26 cellular contexts compared by ENCODE assay signal in the genomic region with DNA sequence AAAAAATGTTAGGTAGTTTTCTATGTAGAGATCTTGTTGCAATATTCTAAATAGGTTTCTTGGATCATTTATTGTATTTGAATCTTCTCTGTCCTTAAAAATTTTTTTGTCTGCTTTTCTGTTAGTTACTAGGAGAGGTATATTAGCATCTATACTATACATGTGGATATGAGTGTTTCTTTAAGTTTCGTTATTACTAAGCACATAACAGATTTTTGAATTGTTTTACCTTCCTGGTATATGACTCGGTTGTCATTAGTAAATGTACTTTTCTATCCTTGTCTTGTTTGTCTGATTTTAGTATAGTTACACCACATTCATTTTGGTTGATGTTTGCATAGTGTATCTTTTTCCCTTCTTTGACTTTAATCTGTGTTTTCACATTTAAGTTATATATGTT.
"Had no signal": no experiment of that assay in that cellular context is flagged by ENCODE, and none has a peak within 500 bp of the region (broad histone marks: within the 10 kb centered on the region; RNA-seq: fewer than 3 reads in every experiment).

No MANE protein-coding gene starts in this region.

- H3K36me3 Mint-ChIP-seq: type B pancreatic cell had no signal

- H3K36me3 ChIP-seq: gastrocnemius medialis, ovary had no signal

- DNase-seq: effector CD8-positive, alpha-beta T cell; endodermal cell; foreskin fibroblast; gastrocnemius medialis; head of caudate nucleus; left ventricle myocardium superior; lower lobe of right lung; naive thymus-derived CD8-positive, alpha-beta T cell; nephron progenitor cell; occipital lobe; ovary; posterior cingulate gyrus; psoas muscle; right cardiac atrium; sigmoid colon; spleen; stimulated activated CD4-positive, alpha-beta T cell treated with anti-CD3 and anti-CD28 coated beads, Interleukin-4, amount 100 ng/mL, for 4 hours; stimulated activated naive B cell treated with anti-CD40 and anti-IgM and Interleukin-4, amounts not matched to agents 10 μg/mL and 1 μg/mL and 100 μg/mL, for 72 hours; stomach; testis; tibial artery had no signal

- H3K27ac Mint-ChIP-seq: dendritic cell treated with granulocyte-macrophage colony-stimulating factor and Interleukin-4, amounts not matched to agents 40 ng/mL and 50 ng/mL, for 4 days; endodermal cell; nephron progenitor cell; stimulated activated naive B cell treated with anti-CD40 and anti-IgM and Interleukin-4, amounts not matched to agents 10 μg/mL and 1 μg/mL and 100 μg/mL, for 72 hours; type B pancreatic cell had no signal

- H3K27me3 Mint-ChIP-seq: dendritic cell treated with granulocyte-macrophage colony-stimulating factor and Interleukin-4, amounts not matched to agents 40 ng/mL and 50 ng/mL, for 4 days; naive thymus-derived CD8-positive, alpha-beta T cell; stimulated activated naive B cell treated with anti-CD40 and anti-IgM and Interleukin-4, amounts not matched to agents 10 μg/mL and 1 μg/mL and 100 μg/mL, for 72 hours; type B pancreatic cell had no signal

- H3K4me1 Mint-ChIP-seq: endodermal cell; naive thymus-derived CD8-positive, alpha-beta T cell; nephron progenitor cell; stimulated activated naive B cell treated with anti-CD40 and anti-IgM and Interleukin-4, amounts not matched to agents 10 μg/mL and 1 μg/mL and 100 μg/mL, for 72 hours had no signal

- H3K4me3 ChIP-seq: gastrocnemius medialis, lower lobe of right lung, ovary, psoas muscle, sigmoid colon, spleen, stomach, testis, tibial artery had no signal

- FAIRE-seq: keratinocyte had no signal

- H3K27me3 ChIP-seq: gastrocnemius medialis, ovary, sigmoid colon, spleen, stomach, testis, tibial artery had no signal

- H3K9me3 Mint-ChIP-seq: dendritic cell treated with granulocyte-macrophage colony-stimulating factor and Interleukin-4, amounts not matched to agents 40 ng/mL and 50 ng/mL, for 4 days; endodermal cell; naive thymus-derived CD8-positive, alpha-beta T cell; nephron progenitor cell; stimulated activated naive B cell treated with anti-CD40 and anti-IgM and Interleukin-4, amounts not matched to agents 10 μg/mL and 1 μg/mL and 100 μg/mL, for 72 hours; type B pancreatic cell had no signal

- ATAC-seq: esophagus mucosa; gastrocnemius medialis; left ventricle myocardium superior; lower lobe of right lung; naive thymus-derived CD8-positive, alpha-beta T cell; psoas muscle; right cardiac atrium; stimulated activated naive B cell treated with anti-CD40 and anti-IgM and Interleukin-4, amounts not matched to agents 10 μg/mL and 1 μg/mL and 100 μg/mL, for 72 hours had no signal

- H3K4me1 ChIP-seq: gastrocnemius medialis, lower lobe of right lung, psoas muscle, sigmoid colon, spleen, stomach, testis, tibial artery had no signal

- H3K4me3 Mint-ChIP-seq: dendritic cell treated with granulocyte-macrophage colony-stimulating factor and Interleukin-4, amounts not matched to agents 40 ng/mL and 50 ng/mL, for 4 days; endodermal cell; naive thymus-derived CD8-positive, alpha-beta T cell; nephron progenitor cell; stimulated activated naive B cell treated with anti-CD40 and anti-IgM and Interleukin-4, amounts not matched to agents 10 μg/mL and 1 μg/mL and 100 μg/mL, for 72 hours; type B pancreatic cell had no signal

- H3K27ac ChIP-seq: epithelial cell of prostate, gastrocnemius medialis, lower lobe of right lung, ovary, psoas muscle, sigmoid colon, spleen, stomach, testis, tibial artery had no signal

- H3K9me3 ChIP-seq: gastrocnemius medialis, lower lobe of right lung, ovary, psoas muscle, sigmoid colon, spleen, stomach, testis, tibial artery had no signal
